Comparison of ENCODE assay signal across 12 cellular contexts in the genomic region with DNA sequence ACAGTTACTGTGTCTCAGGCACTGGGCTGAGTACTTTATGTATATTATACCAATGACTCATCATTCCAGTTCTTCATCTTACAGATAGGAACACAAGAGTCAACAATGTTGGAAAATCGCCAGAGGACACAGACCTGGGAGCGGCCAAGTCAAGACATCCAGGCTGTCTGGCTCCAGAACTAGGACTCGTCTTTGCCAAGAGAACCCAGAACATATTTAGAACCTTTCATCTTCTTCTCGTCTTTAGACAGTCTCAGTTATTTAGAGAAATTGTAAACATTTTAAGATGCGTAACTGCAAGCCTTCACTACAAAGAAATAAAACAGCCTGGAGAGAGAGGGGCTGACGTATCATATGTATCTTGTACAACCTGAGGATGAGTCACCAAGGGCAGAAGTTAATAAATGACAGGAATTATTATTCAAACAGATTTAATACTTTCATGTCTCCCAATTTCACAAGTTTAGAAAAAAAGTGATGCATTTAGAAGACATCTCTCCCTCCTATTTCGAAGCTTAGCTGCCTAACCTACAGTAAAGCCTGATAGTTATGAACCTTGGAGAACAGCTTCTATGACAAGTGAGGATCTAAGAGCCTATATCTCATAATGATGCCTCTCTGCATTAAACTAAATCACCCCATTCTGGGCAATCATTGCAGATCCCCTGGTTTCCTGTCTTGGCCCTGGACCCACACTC. TPM values are rescaled to one million over a fixed set of nuclear protein-coding genes. Genes with fewer than 3 reads are reported as not detected.
DNase-seq lines count a peak whose midpoint lies in the region; ATAC-seq and TF ChIP-seq lines count a peak whose summit lies in the region.
"Had no signal": no experiment of that assay in that cellular context is flagged by ENCODE, and none has a peak within 500 bp of the region (broad histone marks: within the 10 kb centered on the region; RNA-seq: fewer than 3 reads in every experiment).

No MANE protein-coding gene starts in this region.

- peak; percentile 78 to 85 (median 80) for TF ChIP-seq EP300 in sigmoid colon (IDR thresholded peaks at IDR 0.05)

- TF ChIP-seq CTCF in Peyer's patch (IDR thresholded peaks at IDR 0.05) (no peak), sigmoid colon (IDR thresholded peaks at IDR 0.05) (no peak)

- 66 to 68% methylated on average over 7 of the region's 7 CpGs for WGBS in sigmoid colon, 2 donors
- WGBS in right cardiac atrium: 65% methylated on average over 7 of the region's 7 CpGs

- H3K4me1 ChIP-seq in Peyer's patch: peaks cover 0 to 19% (median 0%) of the 10 kb centered on the region in 4 donors
- peaks cover 0 to 40% (median 24%) of the 10 kb centered on the region in 4 donors for H3K4me1 ChIP-seq in sigmoid colon
- H3K4me1 ChIP-seq in right cardiac atrium (ENCODE audit: control insufficient read depth, insufficient read depth, low read length): peaks cover 3% of the 10 kb centered on the region
- H3K4me1 ChIP-seq: BLaER1 treated with 17β-estradiol and CSF1 and Interleukin-3, amounts not matched to agents 10 nM and 100 nM had no signal

- DNase-seq in DMS53 (lab: John Stamatoyannopoulos, UW): peak; percentile 94
- DNase-seq in Peyer's patch: peak in 1 of 3 donors; percentile 84
- DNase-seq in fibroblast of gingiva (ENCODE audit: low read depth): peak; percentile 32
- DNase-seq in sigmoid colon: peak; percentile 77
- no peak for DNase-seq in right cardiac atrium
- no peak for DNase-seq in NCI-H1092 treated with DMSO at 0.1 percent for 48 hours (lab: John Stamatoyannopoulos, UW)
- DNase-seq: central memory CD4-positive, alpha-beta T cell; NCI-H1436 treated with DMSO at 0.1 percent for 48 hours had no signal

- H3K27ac ChIP-seq in Peyer's patch (peak overlapping the region in 3 of 4 donors; percentile 23 to 78 (median 73)), sigmoid colon (peak overlapping the region; percentile 68 to 79 (median 73)), right cardiac atrium (ENCODE audit: low read length) (no peak overlapping the region)
- H3K27ac ChIP-seq: BLaER1 treated with 17β-estradiol and CSF1 and Interleukin-3, amounts not matched to agents 10 nM and 100 nM had no signal

- intact Hi-C loops in sigmoid colon (cut with DNase I) (loop anchor here (1.0 kb wide), 1 partner anchor 40 kb away; no protein-coding TSS in a partner anchor), right cardiac atrium (cut with DNase I) (no loop called here)

- no peaks in the 10 kb centered on the region for H3K36me3 ChIP-seq in Peyer's patch
- no peaks in the 10 kb centered on the region for H3K36me3 ChIP-seq in sigmoid colon
- H3K36me3 ChIP-seq: BLaER1 treated with 17β-estradiol and CSF1 and Interleukin-3, amounts not matched to agents 10 nM and 100 nM had no signal

- TF ChIP-seq POLR2A in Peyer's patch (IDR thresholded peaks at IDR 0.05): no peak
- TF ChIP-seq POLR2A in sigmoid colon (IDR thresholded peaks at IDR 0.05): no peak

- no peak for ATAC-seq in HG03095 (IDR thresholded peaks at IDR 0.05; ENCODE audit: unreplicated experiment)
- ATAC-seq in GM19467 (IDR thresholded peaks at IDR 0.05; ENCODE audit: unreplicated experiment): no peak
- ATAC-seq in right cardiac atrium: no peak

- H3K9me3 ChIP-seq in Peyer's patch (no peaks in the 10 kb centered on the region), sigmoid colon (no peaks in the 10 kb centered on the region), right cardiac atrium (ENCODE audit: control insufficient read depth, low read length) (no peaks in the 10 kb centered on the region)
- H3K9me3 ChIP-seq: BLaER1 treated with 17β-estradiol and CSF1 and Interleukin-3, amounts not matched to agents 10 nM and 100 nM had no signal

- H3K4me3 ChIP-seq in Peyer's patch (peak overlapping the region in 1 of 4 donors; percentile 28), sigmoid colon (no peak overlapping the region), right cardiac atrium (ENCODE audit: low read length) (no peak overlapping the region)
- H3K4me3 ChIP-seq: BLaER1 treated with 17β-estradiol and CSF1 and Interleukin-3, amounts not matched to agents 10 nM and 100 nM; lung had no signal

- no peaks in the 10 kb centered on the region for H3K27me3 ChIP-seq in Peyer's patch
- H3K27me3 ChIP-seq in sigmoid colon: no peaks in the 10 kb centered on the region
- no peaks in the 10 kb centered on the region for H3K27me3 ChIP-seq in right cardiac atrium (ENCODE audit: control insufficient read depth, insufficient read depth)
- H3K27me3 ChIP-seq: BLaER1 treated with 17β-estradiol and CSF1 and Interleukin-3, amounts not matched to agents 10 nM and 100 nM had no signal

RNA-seq across cellular contexts. Expression of a gene that starts 43.4 kb away (rescaled TPM):
- 10 to 100 TPM in 1 of 4 donors, 1 to 10 TPM in 3; 2.5 to 10.6 (median 8.9) TPM for total RNA-seq in Peyer's patch
- total RNA-seq in sigmoid colon: 10 to 100 TPM; 13.6 to 26.3 (median 19.3) TPM
- polyA plus RNA-seq in sigmoid colon: 1 to 10 TPM in 1 of 3 donors, under 1 TPM in 2; 0.23 to 3.3 (median 0.60) TPM
- total RNA-seq in right cardiac atrium: 1 to 10 TPM in 2 of 4 donors, under 1 TPM in 2; 0.57 to 1.1 (median 0.92) TPM
- 0.88 TPM for polyA plus RNA-seq in right cardiac atrium

Comparison
In these comparisons a context has a peak if more than half of its experiments do, and no peak if none do; other contexts are left out.
1. DNase-seq: peak in DMS53 (single experiment), fibroblast of gingiva (single experiment) and sigmoid colon (single experiment); none in right cardiac atrium (0 of 3) and NCI-H1092 treated with DMSO at 0.1 percent for 48 hours (single experiment).